In the genomic region with DNA sequence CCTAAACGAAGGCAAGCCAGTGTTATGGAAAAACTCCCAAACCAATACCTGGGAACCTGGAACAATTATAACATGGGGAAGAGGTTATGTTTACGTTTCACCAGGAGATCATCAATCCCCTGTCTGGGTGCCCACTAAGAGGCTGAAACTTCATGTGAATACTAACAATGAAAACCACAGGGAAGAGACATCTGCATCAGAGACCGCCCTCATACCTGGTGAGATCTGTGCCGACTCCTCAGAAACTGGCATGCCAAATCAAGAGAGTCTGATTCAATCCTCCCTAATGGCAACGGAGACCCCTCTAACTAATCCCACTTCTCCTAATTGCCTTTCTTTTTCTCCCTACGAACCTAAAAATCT, we compare ENCODE assay signal across 18 cellular contexts.
"Had no signal": no experiment of that assay in that cellular context is flagged by ENCODE, and none has a peak within 500 bp of the region (broad histone marks: within the 10 kb centered on the region; RNA-seq: fewer than 3 reads in every experiment).

No MANE protein-coding gene starts in this region.

- DNase-seq: activated B cell treated with CpG ODN at 0.5 μM for 24 hours; activated CD4-positive, alpha-beta T cell treated with anti-CD3 and anti-CD28 coated beads for 48 hours; activated CD8-positive, alpha-beta memory T cell treated with anti-CD3 and anti-CD28 coated beads, Interleukin-2, amount 50 U/mL, for 4 hours; activated CD8-positive, alpha-beta T cell treated with anti-CD3 and anti-CD28 coated beads, Interleukin-2, amount 10 ng/mL, durations not matched to agents 7 days and 5 days; activated gamma-delta T cell; activated T-cell treated with anti-CD3 and anti-CD28 coated beads, Interleukin-2, amount 50 U/mL, for 72 hours; central memory CD4-positive, alpha-beta T cell; colonic mucosa; ovary; right lobe of liver; T-helper 2 cell; testis; upper lobe of left lung had no signal

- H3K4me3 Mint-ChIP-seq: activated B cell treated with CpG ODN at 0.5 μM for 24 hours; activated CD8-positive, alpha-beta T cell treated with anti-CD3 and anti-CD28 coated beads, Interleukin-2, amount 10 ng/mL, durations not matched to agents 7 days and 5 days; activated T-cell treated with anti-CD3 and anti-CD28 coated beads, Interleukin-2, amount 50 U/mL, for 72 hours; neural crest cell had no signal

- H3K27me3 ChIP-seq: body of pancreas, colonic mucosa, ovary, right lobe of liver, stomach, testis, upper lobe of left lung had no signal

- H3K9me3 ChIP-seq: body of pancreas, colonic mucosa, ovary, right lobe of liver, testis had no signal

- ATAC-seq: activated CD8-positive, alpha-beta T cell treated with anti-CD3 and anti-CD28 coated beads, Interleukin-2, amount 10 ng/mL, durations not matched to agents 7 days and 5 days; activated naive CD4-positive, alpha-beta T cell treated with anti-CD3 and anti-CD28 coated beads, Interleukin-2, amount 50 U/mL, for 72 hours; activated T-cell treated with anti-CD3 and anti-CD28 coated beads, Interleukin-2, amount 50 U/mL, for 72 hours; right lobe of liver had no signal

- FAIRE-seq: endometrium had no signal

- H3K27ac ChIP-seq: colonic mucosa, ovary, right lobe of liver, stomach, testis, upper lobe of left lung had no signal

- H3K4me1 ChIP-seq: colonic mucosa, right lobe of liver, testis, upper lobe of left lung had no signal

- H3K4me3 ChIP-seq: body of pancreas, colonic mucosa, ovary, right lobe of liver, stomach, testis, upper lobe of left lung had no signal

- H3K4me1 Mint-ChIP-seq: activated B cell treated with CpG ODN at 0.5 μM for 24 hours, neural crest cell had no signal

- H3K36me3 ChIP-seq: colonic mucosa, ovary, right lobe of liver, stomach, upper lobe of left lung had no signal

- H3K27ac Mint-ChIP-seq: activated B cell treated with CpG ODN at 0.5 μM for 24 hours; activated CD8-positive, alpha-beta T cell treated with anti-CD3 and anti-CD28 coated beads, Interleukin-2, amount 10 ng/mL, durations not matched to agents 7 days and 5 days; activated naive CD4-positive, alpha-beta T cell treated with anti-CD3 and anti-CD28 coated beads, Interleukin-2, amount 50 U/mL, for 72 hours; activated T-cell treated with anti-CD3 and anti-CD28 coated beads, Interleukin-2, amount 50 U/mL, for 72 hours had no signal
